23 cellular contexts compared by ENCODE assay signal in genomic region chrX:110532527-110532926, GRCh38.
"Had no signal": no experiment of that assay in that cellular context is flagged by ENCODE, and none has a peak within 500 bp of the region (broad histone marks: within the 10 kb centered on the region; RNA-seq: fewer than 3 reads in every experiment).

No MANE protein-coding gene starts in this region.

- H3K27ac ChIP-seq: SJCRH30 had no signal

- H3K4me3 ChIP-seq: MG63, SJCRH30 had no signal

- H3K27me3 ChIP-seq: MG63, SJCRH30 had no signal

- H3K9me3 ChIP-seq: MG63, SJCRH30 had no signal

- DNase-seq: IMR-90, Karpas-422, KG1, MG63, NCI-H1092, NCI-H1105 treated with DMSO at 0.1 percent for 48 hours, NCI-H1417 treated with DMSO at 0.1 percent for 48 hours, NCI-H146, NCI-H1694 treated with DMSO at 0.1 percent for 48 hours, NCI-H1930, NCI-H2081, NCI-H2107, NCI-H226, NCI-H446, NCI-H510A, NCI-H524 treated with DMSO at 0.1 percent for 48 hours, NCI-H69, NCI-H774, RPMI8226, SHP77 treated with DMSO at 0.1 percent for 48 hours, SJCRH30 had no signal

- H3K4me1 ChIP-seq: SJCRH30 had no signal

- ATAC-seq: HepG2, SK-N-SH treated with all-trans-retinoic acid at 6 μM for 48 hours had no signal

- H3K36me3 ChIP-seq: MG63 had no signal
